23 cellular contexts compared by ENCODE assay signal in genomic region chr19:29384676-29385075, GRCh38.
"Had no signal": no experiment of that assay in that cellular context is flagged by ENCODE, and none has a peak within 500 bp of the region (broad histone marks: within the 10 kb centered on the region; RNA-seq: fewer than 3 reads in every experiment).

No MANE protein-coding gene starts in this region.

- H3K4me1 ChIP-seq: gastrocnemius medialis, left lung, parathyroid adenoma, tibial nerve, uterus had no signal

- H3K79me2 ChIP-seq: parathyroid adenoma had no signal

- H3K4me3 ChIP-seq: gastrocnemius medialis, left lung, tibial nerve, uterus had no signal

- H3K4me3 Mint-ChIP-seq: activated B cell treated with CpG ODN at 0.5 μM for 24 hours; activated CD4-positive, alpha-beta memory T cell treated with anti-CD3 and anti-CD28 coated beads, Interleukin-2, amount 10 ng/mL, durations not matched to agents 7 days and 5 days; activated CD8-positive, alpha-beta memory T cell treated with anti-CD3 and anti-CD28 coated beads, Interleukin-2, amount 10 ng/mL, durations not matched to agents 7 days and 5 days; activated naive CD8-positive, alpha-beta T cell treated with anti-CD3 and anti-CD28 coated beads, Interleukin-2, amount 10 ng/mL, durations not matched to agents 7 days and 5 days; central memory CD8-positive, alpha-beta T cell; T-helper 2 cell treated with Interferon-gamma antibody and Interleukin-4, amounts not matched to agents 5 μg/mL and 100 μg/mL, for 36 hours had no signal

- H3K27me3 ChIP-seq: brain microvascular endothelial cell, tibial nerve, uterus had no signal

- H3K36me3 ChIP-seq: brain microvascular endothelial cell, gastrocnemius medialis, left lung, neutrophil, tibial nerve, uterus had no signal

- H2AFZ ChIP-seq: parathyroid adenoma had no signal

- H3K36me3 Mint-ChIP-seq: activated CD8-positive, alpha-beta memory T cell treated with anti-CD3 and anti-CD28 coated beads, Interleukin-2, amount 10 ng/mL, durations not matched to agents 7 days and 5 days; activated naive CD8-positive, alpha-beta T cell treated with anti-CD3 and anti-CD28 coated beads, Interleukin-2, amount 10 ng/mL, durations not matched to agents 7 days and 5 days had no signal

- H3K27ac ChIP-seq: brain microvascular endothelial cell, gastrocnemius medialis, left lung, neutrophil, parathyroid adenoma, tibial nerve, uterus had no signal

- ATAC-seq: activated CD8-positive, alpha-beta memory T cell treated with anti-CD3 and anti-CD28 coated beads, Interleukin-2, amount 10 ng/mL, durations not matched to agents 7 days and 5 days; esophagus mucosa; gastrocnemius medialis; left lung; stimulated activated naive CD8-positive, alpha-beta T cell treated with anti-CD3 and anti-CD28 coated beads, Interleukin-15, Interleukin-2, amounts not matched to agents 100 U/mL and 50 U/mL, for 24 hours had no signal

- DNase-seq: activated B cell treated with CpG ODN at 0.5 μM for 24 hours; activated CD4-positive, alpha-beta memory T cell treated with anti-CD3 and anti-CD28 coated beads, Interleukin-2, amount 10 ng/mL, durations not matched to agents 7 days and 5 days; activated CD4-positive, alpha-beta T cell treated with anti-CD3 and anti-CD28 coated beads for 4 hours; activated CD8-positive, alpha-beta memory T cell treated with anti-CD3 and anti-CD28 coated beads, Interleukin-2, amount 10 ng/mL, durations not matched to agents 7 days and 5 days; activated naive CD4-positive, alpha-beta T cell treated with Interleukin-2 at 50 U/mL for 16 hours; activated naive CD8-positive, alpha-beta T cell treated with anti-CD3 and anti-CD28 coated beads, Interleukin-2, amount 10 ng/mL, durations not matched to agents 7 days and 5 days; brain microvascular endothelial cell; cortex of kidney; gastrocnemius medialis; left lung; mammary epithelial cell; stimulated activated CD4-positive, alpha-beta T cell treated with anti-CD3 and anti-CD28 coated beads, Interleukin-12 subunit alpha, Interleukin-12 subunit beta, amount 100 ng/mL, for 4 hours; stimulated activated CD4-positive, alpha-beta T cell treated with anti-CD3 and anti-CD28 coated beads, Interleukin-1b, Interleukin-23, amount 100 ng/mL, for 48 hours; stimulated activated naive CD8-positive, alpha-beta T cell treated with anti-CD3 and anti-CD28 coated beads, Interleukin-15, Interleukin-2, amounts not matched to agents 100 U/mL and 50 U/mL, for 24 hours; substantia nigra; SW 1271; uterus had no signal

- H3K4me1 Mint-ChIP-seq: activated B cell treated with CpG ODN at 0.5 μM for 24 hours; activated CD4-positive, alpha-beta memory T cell treated with anti-CD3 and anti-CD28 coated beads, Interleukin-2, amount 10 ng/mL, durations not matched to agents 7 days and 5 days; activated CD8-positive, alpha-beta memory T cell treated with anti-CD3 and anti-CD28 coated beads, Interleukin-2, amount 10 ng/mL, durations not matched to agents 7 days and 5 days; activated naive CD8-positive, alpha-beta T cell treated with anti-CD3 and anti-CD28 coated beads, Interleukin-2, amount 10 ng/mL, durations not matched to agents 7 days and 5 days; central memory CD8-positive, alpha-beta T cell had no signal

- H3K27ac Mint-ChIP-seq: activated B cell treated with CpG ODN at 0.5 μM for 24 hours; activated CD4-positive, alpha-beta memory T cell treated with anti-CD3 and anti-CD28 coated beads, Interleukin-2, amount 10 ng/mL, durations not matched to agents 7 days and 5 days; activated CD8-positive, alpha-beta memory T cell treated with anti-CD3 and anti-CD28 coated beads, Interleukin-2, amount 10 ng/mL, durations not matched to agents 7 days and 5 days; activated naive CD8-positive, alpha-beta T cell treated with anti-CD3 and anti-CD28 coated beads, Interleukin-2, amount 10 ng/mL, durations not matched to agents 7 days and 5 days; T-helper 2 cell treated with Interferon-gamma antibody and Interleukin-4, amounts not matched to agents 5 μg/mL and 100 μg/mL, for 36 hours had no signal

- H3K9me3 Mint-ChIP-seq: activated B cell treated with CpG ODN at 0.5 μM for 24 hours; activated CD4-positive, alpha-beta memory T cell treated with anti-CD3 and anti-CD28 coated beads, Interleukin-2, amount 10 ng/mL, durations not matched to agents 7 days and 5 days; central memory CD8-positive, alpha-beta T cell; T-helper 2 cell treated with Interferon-gamma antibody and Interleukin-4, amounts not matched to agents 5 μg/mL and 100 μg/mL, for 36 hours had no signal

- H3K9me3 ChIP-seq: gastrocnemius medialis, neutrophil, tibial nerve, uterus had no signal

- H3K9ac ChIP-seq: parathyroid adenoma had no signal
